Comparison of ENCODE assay signal across 17 cellular contexts in genomic region chr11:103619938-103620337, GRCh38.
DNase-seq lines count a peak whose midpoint lies in the region; FAIRE-seq and TF ChIP-seq lines count a peak whose summit lies in the region.
"Had no signal": no experiment of that assay in that cellular context is flagged by ENCODE, and none has a peak within 500 bp of the region (broad histone marks: within the 10 kb centered on the region; RNA-seq: fewer than 3 reads in every experiment).

No MANE protein-coding gene starts in this region.

- H3K9ac ChIP-seq in keratinocyte (ENCODE audit: control insufficient read depth, extremely low read depth, insufficient read depth, low read length) = no peak overlapping the region

- dilution Hi-C loops in keratinocyte (cut with MboI; ENCODE audit: extremely low pct_ligation_motif_present, low sequenced_read_pairs) = no loop called here

- H2AFZ ChIP-seq in keratinocyte (ENCODE audit: control insufficient read depth, low read length) = peak overlapping the region; percentile 30

- H4K20me1 ChIP-seq in keratinocyte (ENCODE audit: control insufficient read depth, extremely low read depth, insufficient read depth, low read length) = no peaks in the 10 kb centered on the region

- H3K9me1 ChIP-seq in keratinocyte (ENCODE audit: control insufficient read depth, extremely low read depth, insufficient read depth, low read length) = no peaks in the 10 kb centered on the region

- no peak for TF ChIP-seq CTCF in keratinocyte (optimal IDR thresholded peaks at IDR 0.05 in 1 of 3, IDR thresholded peaks at IDR 0.05 in 1 of 3, conservative IDR thresholded peaks at IDR 0.05 in 1 of 3; ENCODE audit: extremely low read depth in 1 of 3, insufficient read depth in 2 of 3, low read length in 3 of 3)

- FAIRE-seq in keratinocyte (lab: Jason Lieb, UNC) = no peak
- FAIRE-seq: GM12892 had no signal

- H3K4me3 ChIP-seq in keratinocyte (ENCODE audit: control insufficient read depth in 2 of 3, extremely low read depth in 1 of 3, insufficient read depth in 2 of 3, low read depth in 1 of 3, low read length in 3 of 3) = no peak overlapping the region
- H3K4me3 ChIP-seq: Peyer's patch, SK-N-MC had no signal

- H3K79me2 ChIP-seq in keratinocyte (ENCODE audit: control insufficient read depth, insufficient read depth, low read length) = no peaks in the 10 kb centered on the region

- peak; percentile 36 for DNase-seq in DMS53 (lab: John Stamatoyannopoulos, UW)
- DNase-seq in DMS53 treated with DMSO at 0.1 percent for 48 hours (lab: John Stamatoyannopoulos, UW; ENCODE audit: unreplicated experiment) = no peak
- DNase-seq in NCI-H69 (lab: John Stamatoyannopoulos, UW) = peak; percentile 76
- peak; percentile 18 for DNase-seq in SW480 (ENCODE audit: low spot score)
- DNase-seq in keratinocyte (ENCODE audit: low read depth, low spot score) = no peak
- DNase-seq in germinal center (ENCODE audit: low spot score) = no peak
- DNase-seq in GOT3 (lab: John Stamatoyannopoulos, UW) = no peak
- no peak for DNase-seq in activated CD8-positive, alpha-beta memory T cell treated with anti-CD3 and anti-CD28 coated beads, Interleukin-2, amount 50 U/mL, for 48 hours
- DNase-seq: 8988T; CD4-positive, alpha-beta memory T cell; KG1; NCI-H1048; NCI-H2081 treated with DMSO at 0.1 percent for 48 hours; Peyer's patch; Right ventricle myocardium superior had no signal

- H3K4me2 ChIP-seq in keratinocyte (ENCODE audit: control insufficient read depth, extremely low read depth, insufficient read depth, low read depth, low read length) = no peak overlapping the region

- H3K27ac ChIP-seq in keratinocyte (ENCODE audit: control insufficient read depth, insufficient read depth, low read length) = no peak overlapping the region
- H3K27ac ChIP-seq: Peyer's patch, SK-N-MC had no signal

- no peaks in the 10 kb centered on the region for H3K36me3 ChIP-seq in keratinocyte (ENCODE audit: control insufficient read depth in 2 of 2, extremely low read depth in 1 of 2, insufficient read depth in 2 of 2, low read length in 2 of 2)
- H3K36me3 ChIP-seq: Peyer's patch had no signal

- H3K9me3 ChIP-seq in keratinocyte (ENCODE audit: control insufficient read depth, low read depth, low read length) = no peaks in the 10 kb centered on the region
- H3K9me3 ChIP-seq: Peyer's patch had no signal

- H3K27me3 ChIP-seq in keratinocyte (ENCODE audit: control insufficient read depth, extremely low read depth, insufficient read depth, low read length) = no peaks in the 10 kb centered on the region
- H3K27me3 ChIP-seq: Peyer's patch had no signal

- H3K4me1 ChIP-seq in keratinocyte (ENCODE audit: control insufficient read depth, extremely low read depth, insufficient read depth, low read length) = peaks cover 2% of the 10 kb centered on the region
- H3K4me1 ChIP-seq: Peyer's patch had no signal

Comparison
In these comparisons a context has a peak if more than half of its experiments do, and no peak if none do; other contexts are left out.
1. DNase-seq: peak in DMS53 (single experiment), NCI-H69 (single experiment) and SW480 (single experiment); none in DMS53 treated with DMSO at 0.1 percent for 48 hours (single experiment), keratinocyte (single experiment), germinal center (single experiment), GOT3 (single experiment) and activated CD8-positive, alpha-beta memory T cell treated with anti-CD3 and anti-CD28 coated beads, Interleukin-2, amount 50 U/mL, for 48 hours (single experiment).